16 cellular contexts compared by ENCODE assay signal in the genomic region with DNA sequence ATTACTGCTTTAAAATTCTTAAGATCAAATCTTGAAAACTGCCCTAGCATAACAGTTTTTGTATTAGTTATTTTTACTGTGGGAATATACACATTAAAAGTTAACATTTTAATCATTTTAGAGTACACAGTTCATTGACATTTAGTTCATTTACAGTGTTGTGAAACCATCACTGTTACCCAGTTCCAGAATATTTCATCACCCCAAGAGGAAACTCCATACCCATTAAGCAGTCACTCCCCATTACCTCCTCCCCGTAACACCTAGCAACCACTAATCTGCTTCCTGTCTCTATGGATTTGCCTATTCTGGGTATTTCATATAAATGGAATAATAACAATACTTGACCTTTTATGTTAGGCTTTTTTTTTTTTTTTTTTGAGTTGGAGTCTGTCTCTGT.
DNase-seq lines count a peak whose midpoint lies in the region; ATAC-seq and TF ChIP-seq lines count a peak whose summit lies in the region.
"Had no signal": no experiment of that assay in that cellular context is flagged by ENCODE, and none has a peak within 500 bp of the region (broad histone marks: within the 10 kb centered on the region; RNA-seq: fewer than 3 reads in every experiment).

No MANE protein-coding gene starts in this region.

- peaks cover 5% of the 10 kb centered on the region for H3K4me1 ChIP-seq in A673 (ENCODE audit: insufficient read depth, low read length, poor library complexity, severe bottlenecking)
- H3K4me1 ChIP-seq in GM23248 (ENCODE audit: insufficient read depth) = 0 out of 2 replicates have a peak, but pooled peaks cover 3% of the 10 kb centered on the region
- no peaks in the 10 kb centered on the region for H3K4me1 ChIP-seq in mammary epithelial cell (ENCODE audit: insufficient read depth, low read length)
- H3K4me1 ChIP-seq: Peyer's patch had no signal

- no peaks in the 10 kb centered on the region for H3K27me3 Mint-ChIP-seq in stimulated activated naive CD8-positive, alpha-beta T cell treated with anti-CD3 and anti-CD28 coated beads, Interleukin-15, amount 100 ng/mL, for 72 hours
- H3K27me3 Mint-ChIP-seq: activated CD4-positive, alpha-beta memory T cell treated with anti-CD3 and anti-CD28 coated beads, Interleukin-2, amount 10 ng/mL, durations not matched to agents 7 days and 5 days; central memory CD8-positive, alpha-beta T cell had no signal

- H2AFZ ChIP-seq in GM23248 (no peak overlapping the region), mammary epithelial cell (ENCODE audit: low read depth, low read length) (no peak overlapping the region)

- no peaks in the 10 kb centered on the region for H3K9me3 Mint-ChIP-seq in stimulated activated naive CD8-positive, alpha-beta T cell treated with anti-CD3 and anti-CD28 coated beads, Interleukin-15, amount 100 ng/mL, for 72 hours
- H3K9me3 Mint-ChIP-seq: activated CD4-positive, alpha-beta memory T cell treated with anti-CD3 and anti-CD28 coated beads, Interleukin-2, amount 10 ng/mL, durations not matched to agents 7 days and 5 days; activated T-cell treated with anti-CD3 and anti-CD28 coated beads, Interleukin-2, amount 50 U/mL, for 72 hours; central memory CD8-positive, alpha-beta T cell had no signal

- in situ Hi-C loops in GM23248 (cut with MboI) = no loop called here
- in situ Hi-C loops in mammary epithelial cell (cut with MboI; ENCODE audit: low sequenced_read_pairs in 2 of 2) = no loop called here

- dilution Hi-C loops in mammary epithelial cell (cut with HindIII; ENCODE audit: low sequenced_read_pairs) = no loop called here

- no peaks in the 10 kb centered on the region for H3K79me2 ChIP-seq in GM23248 (ENCODE audit: insufficient read depth)
- no peaks in the 10 kb centered on the region for H3K79me2 ChIP-seq in mammary epithelial cell (ENCODE audit: insufficient read depth, low read length)

- H3K36me3 ChIP-seq in A673 (ENCODE audit: insufficient read depth, low read length, poor library complexity, severe bottlenecking) = peaks cover 45% of the 10 kb centered on the region
- peaks cover 61% of the 10 kb centered on the region for H3K36me3 ChIP-seq in GM23248 (ENCODE audit: low read depth)
- peaks cover 48% of the 10 kb centered on the region for H3K36me3 ChIP-seq in mammary epithelial cell (ENCODE audit: insufficient read depth, low read length)

- H3F3A ChIP-seq in GM23248 (ENCODE audit: insufficient read depth) = no peaks in the 10 kb centered on the region; the same call in none of the 2 replicates

- WGBS in GM23248 (ENCODE audit: low coverage in 1 of 2, low lambda C conversion rate in 2 of 2, missing lambda C conversion rate in 2 of 2), 2 experiments = 89 to 93% methylated on average over 1 of the region's 1 CpG
- 88% methylated on average over 1 of the region's 1 CpG for WGBS in mammary epithelial cell (ENCODE audit: low coverage, missing lambda C conversion rate)

- no peak overlapping the region for H3K4me3 Mint-ChIP-seq in stimulated activated naive CD8-positive, alpha-beta T cell treated with anti-CD3 and anti-CD28 coated beads, Interleukin-15, amount 100 ng/mL, for 72 hours
- H3K4me3 Mint-ChIP-seq: activated CD4-positive, alpha-beta memory T cell treated with anti-CD3 and anti-CD28 coated beads, Interleukin-2, amount 10 ng/mL, durations not matched to agents 7 days and 5 days; activated T-cell treated with anti-CD3 and anti-CD28 coated beads, Interleukin-2, amount 50 U/mL, for 72 hours; central memory CD8-positive, alpha-beta T cell; nephron progenitor cell had no signal

- no TSS peak for BruUV-seq in A673 (replicated peaks; lab: Mats Ljungman, UMichigan)
- BruUV-seq in mammary epithelial cell (replicated peaks; lab: Mats Ljungman, UMichigan) = no TSS peak

- H3K27ac ChIP-seq in A673 (ENCODE audit: low read depth, low read length, poor library complexity, severe bottlenecking) = no peak overlapping the region
- no peak overlapping the region for H3K27ac ChIP-seq in GM23248
- no peak overlapping the region for H3K27ac ChIP-seq in mammary epithelial cell (ENCODE audit: insufficient read depth, low read depth, low read length)
- H3K27ac ChIP-seq: Peyer's patch, VCaP had no signal

- H3K4me3 ChIP-seq in A673 (ENCODE audit: low read depth, low read length, poor library complexity, severe bottlenecking) (no peak overlapping the region), GM23248 (no peak overlapping the region), mammary epithelial cell (replicated peaks in 1 of 3; ENCODE audit: insufficient read depth in 1 of 3, low read depth in 2 of 3, low read length in 3 of 3) (no peak overlapping the region)
- H3K4me3 ChIP-seq: Peyer's patch had no signal

- POLR2A ChIA-PET in A673 (lab: Charles Lee; ENCODE audit: low non-redundant PET) = no interaction called here

- CTCF ChIA-PET in A673 (lab: Charles Lee) (interaction anchor here (0.7 kb wide), 1 partner anchor 244 kb away, joined by 4 read pairs; no protein-coding TSS in a partner anchor), mammary epithelial cell (lab: Charles Lee; ENCODE audit: low non-redundant PET) (no interaction called here)

- intact Hi-C loops in A673 (cut with micrococcal nuclease; ENCODE audit: unreplicated experiment) (no loop called here), mammary epithelial cell (cut with micrococcal nuclease) (no loop called here)

- no peak for TF ChIP-seq CTCF in A673 (conservative IDR thresholded peaks at IDR 0.05; ENCODE audit: low read depth, low read length)
- TF ChIP-seq CTCF in mammary epithelial cell (conservative IDR thresholded peaks at IDR 0.05 in 1 of 2, IDR thresholded peaks at IDR 0.05 in 1 of 2; ENCODE audit: extremely low read depth in 1 of 2, insufficient read depth in 1 of 2, low read depth in 1 of 2, low read length in 2 of 2) = no peak

- H3K27me3 ChIP-seq in A673 (replicated peaks; ENCODE audit: insufficient read depth, low read depth, low read length, poor library complexity) (no peaks in the 10 kb centered on the region), GM23248 (replicated peaks; ENCODE audit: insufficient read depth) (no peaks in the 10 kb centered on the region), mammary epithelial cell (ENCODE audit: insufficient read depth, low read length) (no peaks in the 10 kb centered on the region)
- H3K27me3 ChIP-seq: Peyer's patch had no signal

- no peaks in the 10 kb centered on the region for H3K9me2 ChIP-seq in GM23248 (ENCODE audit: insufficient read depth)

- H3K4me1 Mint-ChIP-seq in stimulated activated naive CD8-positive, alpha-beta T cell treated with anti-CD3 and anti-CD28 coated beads, Interleukin-15, amount 100 ng/mL, for 72 hours = no peaks in the 10 kb centered on the region
- H3K4me1 Mint-ChIP-seq: central memory CD8-positive, alpha-beta T cell; nephron progenitor cell had no signal

- H3K9me3 ChIP-seq in A673 (ENCODE audit: low read depth, low read length, poor library complexity, severe bottlenecking) (no peaks in the 10 kb centered on the region), GM23248 (ENCODE audit: low read depth) (no peaks in the 10 kb centered on the region), mammary epithelial cell (replicated peaks; ENCODE audit: insufficient read depth, low read length) (no peaks in the 10 kb centered on the region)
- H3K9me3 ChIP-seq: Peyer's patch had no signal

- H4K20me1 ChIP-seq in GM23248 (ENCODE audit: insufficient read depth) (no peaks in the 10 kb centered on the region), mammary epithelial cell (ENCODE audit: insufficient read depth, low read length) (no peaks in the 10 kb centered on the region)

- H3K27ac Mint-ChIP-seq in stimulated activated naive CD8-positive, alpha-beta T cell treated with anti-CD3 and anti-CD28 coated beads, Interleukin-15, amount 100 ng/mL, for 72 hours = peak overlapping the region in 1 of 2 donors; percentile 67
- H3K27ac Mint-ChIP-seq: activated CD4-positive, alpha-beta memory T cell treated with anti-CD3 and anti-CD28 coated beads, Interleukin-2, amount 10 ng/mL, durations not matched to agents 7 days and 5 days; activated T-cell treated with anti-CD3 and anti-CD28 coated beads, Interleukin-2, amount 50 U/mL, for 72 hours; nephron progenitor cell had no signal

- H3K4me2 ChIP-seq in GM23248 (ENCODE audit: unreplicated experiment) (no peak overlapping the region), mammary epithelial cell (ENCODE audit: insufficient read depth, low read depth, low read length) (no peak overlapping the region)

- ATAC-seq in HG02981 (IDR thresholded peaks at IDR 0.05; ENCODE audit: unreplicated experiment) = no peak
- no peak for ATAC-seq in stimulated activated naive CD8-positive, alpha-beta T cell treated with anti-CD3 and anti-CD28 coated beads, Interleukin-15, amount 100 ng/mL, for 72 hours
- no peak for ATAC-seq in GM19324 (IDR thresholded peaks at IDR 0.05; ENCODE audit: low FRiP score, unreplicated experiment)
- ATAC-seq: activated T-cell treated with anti-CD3 and anti-CD28 coated beads, Interleukin-2, amount 50 U/mL, for 72 hours had no signal

- DNase-seq in A673 (ENCODE audit: low spot score) (peak; percentile 66), GM23248 (peak; percentile 45), mammary epithelial cell (peak; percentile 16), iris pigment epithelial cell (ENCODE audit: low read depth) (peak; percentile 57)
- DNase-seq in stimulated activated naive CD8-positive, alpha-beta T cell treated with anti-CD3 and anti-CD28 coated beads, Interleukin-15, amount 100 ng/mL, for 72 hours = no peak
- DNase-seq in activated CD8-positive, alpha-beta memory T cell treated with anti-CD3 and anti-CD28 coated beads, Interleukin-2, amount 50 U/mL, for 48 hours = no peak
- DNase-seq: activated CD4-positive, alpha-beta memory T cell treated with anti-CD3 and anti-CD28 coated beads, Interleukin-2, amount 10 ng/mL, durations not matched to agents 7 days and 5 days; activated T-cell treated with anti-CD3 and anti-CD28 coated beads, Interleukin-2, amount 50 U/mL, for 72 hours; Calu3; NCI-H187 treated with DMSO at 0.1 percent for 48 hours; nephron progenitor cell; Peyer's patch had no signal

- H3K9ac ChIP-seq in GM23248 (no peak overlapping the region), mammary epithelial cell (ENCODE audit: insufficient read depth, low read length) (no peak overlapping the region)

Comparison
In these comparisons a context has a peak if more than half of its experiments do, and no peak if none do; other contexts are left out.
1. DNase-seq: peak in A673 (single experiment), GM23248 (single experiment), mammary epithelial cell (single experiment) and iris pigment epithelial cell (single experiment); none in stimulated activated naive CD8-positive, alpha-beta T cell treated with anti-CD3 and anti-CD28 coated beads, Interleukin-15, amount 100 ng/mL, for 72 hours (0 of 2) and activated CD8-positive, alpha-beta memory T cell treated with anti-CD3 and anti-CD28 coated beads, Interleukin-2, amount 50 U/mL, for 48 hours (single experiment).